10 cellular contexts compared by ENCODE assay signal in genomic region chr6:35298625-35299140, GRCh38. TPM values are rescaled to one million over a fixed set of nuclear protein-coding genes. Genes with fewer than 3 reads are reported as not detected.
A peak's percentile ranks its signal among the peaks of the same experiment; 100 is the strongest.
DNase-seq lines count a peak whose midpoint lies in the region; ATAC-seq and TF ChIP-seq lines count a peak whose summit lies in the region.
"Had no signal": no experiment of that assay in that cellular context is flagged by ENCODE, and none has a peak within 500 bp of the region (broad histone marks: within the 10 kb centered on the region; RNA-seq: fewer than 3 reads in every experiment).

No MANE protein-coding gene starts in this region.

- 0 out of 2 replicates have a peak, but pooled peaks cover 4% of the 10 kb centered on the region for H3K27me3 Mint-ChIP-seq in WTC11 (ENCODE audit: low read depth)

- H3K4me3 ChIP-seq in upper lobe of left lung: peak overlapping the region in 3 of 4 donors; percentile 39 to 57 (median 55)

- H3K9me3 Mint-ChIP-seq in WTC11: no peaks in the 10 kb centered on the region
- H3K9me3 Mint-ChIP-seq: nephron had no signal

- peaks cover 42% of the 10 kb centered on the region for H3K4me1 Mint-ChIP-seq in WTC11

- peak overlapping the region; percentile 73 to 92 (median 86) for H3K27ac ChIP-seq in upper lobe of left lung
- H3K27ac ChIP-seq: SJCRH30 had no signal

- CTCF ChIA-PET in WTC11 (lab: Charles Lee): interaction anchor here (0.7 to 4.3 kb wide), 5 partner anchors 29 to 153 kb away, joined by 5 to 35 read pairs (median 20); partner anchors contain the start of genes FANCE and PPARD

- POLR2A ChIA-PET in WTC11 (lab: Charles Lee): interaction anchor here (0.6 to 1.1 kb wide), 2 partner anchors 173 to 634 kb away, joined by 3 to 8 read pairs; no protein-coding TSS in a partner anchor

- H3K36me3 ChIP-seq in upper lobe of left lung: peaks cover 0 to 21% (median 9%) of the 10 kb centered on the region in 4 donors
- H3K36me3 ChIP-seq: SJCRH30 had no signal

- TF ChIP-seq CTCF in WTC11 (IDR thresholded peaks at IDR 0.05) (no peak), upper lobe of left lung (IDR thresholded peaks at IDR 0.05) (no peak)

- H3K27me3 ChIP-seq in upper lobe of left lung: no peaks in the 10 kb centered on the region
- H3K27me3 ChIP-seq: SJCRH30 had no signal

- TF ChIP-seq EP300 in upper lobe of left lung (IDR thresholded peaks at IDR 0.05): no peak

- no peaks in the 10 kb centered on the region for H3K9me3 ChIP-seq in upper lobe of left lung
- H3K9me3 ChIP-seq: SJCRH30 had no signal

- 67 to 81% methylated on average over 6 of the region's 6 CpGs for WGBS in upper lobe of left lung, 2 donors

- ATAC-seq in Right ventricle myocardium superior (ENCODE audit: poor library complexity) (no peak), WTC11 (no peak), upper lobe of left lung (ENCODE audit: low FRiP score in 2 of 2) (peak in 1 of 2 donors; percentile 1)

- H3K36me3 Mint-ChIP-seq in WTC11: peaks cover 8% of the 10 kb centered on the region

- H3K27ac Mint-ChIP-seq in WTC11: no peak overlapping the region
- H3K27ac Mint-ChIP-seq: nephron had no signal

- DNase-seq in cardiac septum (ENCODE audit: low spot score) (peak; percentile 65), Right ventricle myocardium superior (no peak), WTC11 (ENCODE audit: low spot score) (no peak), islet precursor cell (peak; percentile 29), upper lobe of left lung (no peak), DMS 273 (lab: John Stamatoyannopoulos, UW; ENCODE audit: unreplicated experiment) (no peak), activated gamma-delta T cell treated with Interleukin-2 at 50 U/mL for 16 hours (no peak)
- no peak for DNase-seq in activated CD4-positive, CD25-positive, alpha-beta regulatory T cell treated with anti-CD3 and anti-CD28 coated beads, Interleukin-2, amount 50 U/mL, for 72 hours
- DNase-seq: SJCRH30 had no signal

- TF ChIP-seq POLR2A in upper lobe of left lung (IDR thresholded peaks at IDR 0.05): no peak

- peak overlapping the region; percentile 42 for H3K4me3 Mint-ChIP-seq in WTC11

- H3K4me1 ChIP-seq in upper lobe of left lung: peaks cover 22 to 52% (median 41%) of the 10 kb centered on the region in 4 donors

- intact Hi-C loops in cardiac septum (cut with DNase I): no loop called here
- intact Hi-C loops in Right ventricle myocardium superior (cut with DNase I): no loop called here

TF ChIP-seq in WTC11, 78 proteins besides CTCF, POLR2A, EP300 and RAD21:
- TF ChIP-seq PRRX2 (CRISPR knock-in tag; IDR thresholded peaks at IDR 0.05) (no peak), ZMAT4 (CRISPR knock-in tag; IDR thresholded peaks at IDR 0.05) (no peak), ZNF263 (CRISPR knock-in tag; IDR thresholded peaks at IDR 0.05; ENCODE audit: low read depth) (no peak), ZNF396 (CRISPR knock-in tag; IDR thresholded peaks at IDR 0.05; ENCODE audit: borderline replicate concordance) (no peak), GTF2I (CRISPR knock-in tag; conservative IDR thresholded peaks at IDR 0.05) (no peak), SOX15 (CRISPR knock-in tag; IDR thresholded peaks at IDR 0.05) (no peak), ZNF281 (CRISPR knock-in tag; IDR thresholded peaks at IDR 0.05) (no peak), MLX (CRISPR knock-in tag; IDR thresholded peaks at IDR 0.05) (no peak), ZNF138 (CRISPR knock-in tag; conservative IDR thresholded peaks at IDR 0.05) (no peak), NFE2L1 (CRISPR knock-in tag; IDR thresholded peaks at IDR 0.05) (no peak), ZBTB21 (CRISPR knock-in tag; IDR thresholded peaks at IDR 0.05; ENCODE audit: borderline replicate concordance) (no peak), PRDM15 (CRISPR knock-in tag; IDR thresholded peaks at IDR 0.05) (no peak), CBFB (CRISPR knock-in tag; IDR thresholded peaks at IDR 0.05; ENCODE audit: low read depth) (no peak), NFATC4 (CRISPR knock-in tag; IDR thresholded peaks at IDR 0.05) (no peak), NR2C2 (CRISPR knock-in tag; IDR thresholded peaks at IDR 0.05) (no peak), HMGXB4 (CRISPR knock-in tag; IDR thresholded peaks at IDR 0.05) (no peak), ZNF232 (CRISPR knock-in tag; IDR thresholded peaks at IDR 0.05) (no peak)

RNA-seq across cellular contexts. Expression of gene DEF6, which starts 1.1 kb away (rescaled TPM):
- total RNA-seq in cardiac septum (1.7 TPM), Right ventricle myocardium superior (0.97 TPM), WTC11 (2021) (11.3 to 12.8 TPM (median 11.4 TPM) in 3 replicates), upper lobe of left lung (10 to 100 TPM in 5 of 6 donors, 1 to 10 TPM in 1; 10.0 to 39.8 (median 23.4) TPM)

RNA-seq across cellular contexts. Expression of gene ZNF76, which starts 39.1 kb away (rescaled TPM):
- total RNA-seq in cardiac septum (39.9 TPM), Right ventricle myocardium superior (35.3 TPM), WTC11 (2021) (21.4 to 25.8 TPM (median 23.7 TPM) in 3 replicates), upper lobe of left lung (100 to 1,000 TPM in 2 of 6 donors, 10 to 100 TPM in 4; 26.8 to 242 (median 38.1) TPM)

RNA-seq across cellular contexts. Expression of gene PPARD, which starts 43.7 kb away (rescaled TPM):
- total RNA-seq in cardiac septum: 19.0 TPM
- total RNA-seq in Right ventricle myocardium superior: 12.8 TPM
- total RNA-seq in WTC11 (2021): 14.7 to 17.1 TPM (median 16.8 TPM) in 3 replicates
- total RNA-seq in upper lobe of left lung: 10 to 100 TPM; 14.8 to 48.2 (median 31.5) TPM

Comparison
In these comparisons a context has a peak if more than half of its experiments do, and no peak if none do; other contexts are left out.
1. DNase-seq: peak in cardiac septum (single experiment) and islet precursor cell (single experiment); none in Right ventricle myocardium superior (single experiment), WTC11 (single experiment), upper lobe of left lung (0 of 2), DMS 273 (single experiment), activated gamma-delta T cell treated with Interleukin-2 at 50 U/mL for 16 hours (single experiment) and activated CD4-positive, CD25-positive, alpha-beta regulatory T cell treated with anti-CD3 and anti-CD28 coated beads, Interleukin-2, amount 50 U/mL, for 72 hours (single experiment).